In the genomic region with DNA sequence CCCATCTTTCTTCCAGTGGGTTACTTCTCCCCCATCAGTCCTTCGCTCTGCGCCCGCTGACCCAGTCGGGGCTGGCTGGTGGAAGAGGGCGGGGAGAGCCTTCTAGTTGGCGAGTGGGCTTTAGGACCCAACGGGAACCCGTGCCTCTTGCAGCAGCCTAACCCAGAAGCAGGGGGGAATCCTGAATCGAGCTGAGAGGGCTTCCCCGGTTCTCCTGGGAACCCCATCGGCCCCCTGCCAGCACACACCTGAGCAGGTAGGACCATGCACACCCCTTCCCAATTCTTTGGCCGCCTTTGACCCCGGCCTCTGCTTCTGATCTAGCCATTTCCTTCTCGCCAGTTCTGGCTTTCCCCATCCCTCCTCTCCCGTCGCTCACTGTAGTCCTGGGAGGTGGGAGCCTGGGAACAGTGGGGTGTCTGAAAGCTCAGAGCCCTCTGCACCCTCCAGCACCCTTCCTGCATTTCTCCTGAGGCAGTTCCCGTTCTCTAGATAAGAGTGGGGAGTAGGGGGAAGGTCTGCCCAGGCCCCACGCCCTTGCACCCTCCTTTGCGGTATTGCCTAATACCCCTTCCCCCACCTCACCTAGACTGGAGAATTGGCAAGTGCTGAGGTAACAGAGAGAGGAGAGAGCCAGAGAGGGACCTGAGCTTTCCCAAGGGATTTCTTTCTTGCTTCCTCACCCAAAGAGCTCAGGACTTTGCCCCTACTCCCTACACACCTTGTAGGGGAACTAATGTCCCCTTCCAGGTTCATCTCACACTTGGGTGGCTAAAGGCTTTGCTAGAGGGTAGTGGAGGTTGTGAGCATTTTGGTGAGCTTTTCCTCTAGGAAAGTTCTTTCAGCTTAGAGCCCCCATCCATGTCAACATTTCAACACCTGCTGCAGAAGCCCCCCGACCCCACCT, we compare ENCODE assay signal across 1 cellular context.
TF ChIP-seq lines count a peak whose summit lies in the region.

Gene RARA (plus strand): TSS at position 150 of the 907 bp plus-strand sequence. CDS start 22,039 bp downstream, outside the sequence.

TF ChIP-seq in HepG2, 621 proteins besides CTCF, POLR2A, EP300 and RAD21 (continued from another document and continues in another):
- TF ChIP-seq, protein P1, sequence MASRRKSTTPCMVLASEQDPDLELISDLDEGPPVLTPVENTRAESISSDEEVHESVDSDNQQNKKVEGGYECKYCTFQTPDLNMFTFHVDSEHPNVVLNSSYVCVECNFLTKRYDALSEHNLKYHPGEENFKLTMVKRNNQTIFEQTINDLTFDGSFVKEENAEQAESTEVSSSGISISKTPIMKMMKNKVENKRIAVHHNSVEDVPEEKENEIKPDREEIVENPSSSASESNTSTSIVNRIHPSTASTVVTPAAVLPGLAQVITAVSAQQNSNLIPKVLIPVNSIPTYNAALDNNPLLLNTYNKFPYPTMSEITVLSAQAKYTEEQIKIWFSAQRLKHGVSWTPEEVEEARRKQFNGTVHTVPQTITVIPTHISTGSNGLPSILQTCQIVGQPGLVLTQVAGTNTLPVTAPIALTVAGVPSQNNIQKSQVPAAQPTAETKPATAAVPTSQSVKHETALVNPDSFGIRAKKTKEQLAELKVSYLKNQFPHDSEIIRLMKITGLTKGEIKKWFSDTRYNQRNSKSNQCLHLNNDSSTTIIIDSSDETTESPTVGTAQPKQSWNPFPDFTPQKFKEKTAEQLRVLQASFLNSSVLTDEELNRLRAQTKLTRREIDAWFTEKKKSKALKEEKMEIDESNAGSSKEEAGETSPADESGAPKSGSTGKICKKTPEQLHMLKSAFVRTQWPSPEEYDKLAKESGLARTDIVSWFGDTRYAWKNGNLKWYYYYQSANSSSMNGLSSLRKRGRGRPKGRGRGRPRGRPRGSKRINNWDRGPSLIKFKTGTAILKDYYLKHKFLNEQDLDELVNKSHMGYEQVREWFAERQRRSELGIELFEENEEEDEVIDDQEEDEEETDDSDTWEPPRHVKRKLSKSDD (CRISPR knock-in tag; IDR thresholded peaks at IDR 0.05; ENCODE audit: low read depth) = peak; percentile 36; the same call in 1 of the 2 replicates
- peak; percentile 82; the same call in 1 of the 2 replicates for TF ChIP-seq HOXD1 (CRISPR knock-in tag; IDR thresholded peaks at IDR 0.05)
- TF ChIP-seq YY1 (IDR thresholded peaks at IDR 0.05; ENCODE audit: insufficient read depth, insufficient replicate concordance, low read depth, low read length) = no peak
- TF ChIP-seq HOXA3 (CRISPR knock-in tag; IDR thresholded peaks at IDR 0.05) = no peak
- TF ChIP-seq, protein P2, sequence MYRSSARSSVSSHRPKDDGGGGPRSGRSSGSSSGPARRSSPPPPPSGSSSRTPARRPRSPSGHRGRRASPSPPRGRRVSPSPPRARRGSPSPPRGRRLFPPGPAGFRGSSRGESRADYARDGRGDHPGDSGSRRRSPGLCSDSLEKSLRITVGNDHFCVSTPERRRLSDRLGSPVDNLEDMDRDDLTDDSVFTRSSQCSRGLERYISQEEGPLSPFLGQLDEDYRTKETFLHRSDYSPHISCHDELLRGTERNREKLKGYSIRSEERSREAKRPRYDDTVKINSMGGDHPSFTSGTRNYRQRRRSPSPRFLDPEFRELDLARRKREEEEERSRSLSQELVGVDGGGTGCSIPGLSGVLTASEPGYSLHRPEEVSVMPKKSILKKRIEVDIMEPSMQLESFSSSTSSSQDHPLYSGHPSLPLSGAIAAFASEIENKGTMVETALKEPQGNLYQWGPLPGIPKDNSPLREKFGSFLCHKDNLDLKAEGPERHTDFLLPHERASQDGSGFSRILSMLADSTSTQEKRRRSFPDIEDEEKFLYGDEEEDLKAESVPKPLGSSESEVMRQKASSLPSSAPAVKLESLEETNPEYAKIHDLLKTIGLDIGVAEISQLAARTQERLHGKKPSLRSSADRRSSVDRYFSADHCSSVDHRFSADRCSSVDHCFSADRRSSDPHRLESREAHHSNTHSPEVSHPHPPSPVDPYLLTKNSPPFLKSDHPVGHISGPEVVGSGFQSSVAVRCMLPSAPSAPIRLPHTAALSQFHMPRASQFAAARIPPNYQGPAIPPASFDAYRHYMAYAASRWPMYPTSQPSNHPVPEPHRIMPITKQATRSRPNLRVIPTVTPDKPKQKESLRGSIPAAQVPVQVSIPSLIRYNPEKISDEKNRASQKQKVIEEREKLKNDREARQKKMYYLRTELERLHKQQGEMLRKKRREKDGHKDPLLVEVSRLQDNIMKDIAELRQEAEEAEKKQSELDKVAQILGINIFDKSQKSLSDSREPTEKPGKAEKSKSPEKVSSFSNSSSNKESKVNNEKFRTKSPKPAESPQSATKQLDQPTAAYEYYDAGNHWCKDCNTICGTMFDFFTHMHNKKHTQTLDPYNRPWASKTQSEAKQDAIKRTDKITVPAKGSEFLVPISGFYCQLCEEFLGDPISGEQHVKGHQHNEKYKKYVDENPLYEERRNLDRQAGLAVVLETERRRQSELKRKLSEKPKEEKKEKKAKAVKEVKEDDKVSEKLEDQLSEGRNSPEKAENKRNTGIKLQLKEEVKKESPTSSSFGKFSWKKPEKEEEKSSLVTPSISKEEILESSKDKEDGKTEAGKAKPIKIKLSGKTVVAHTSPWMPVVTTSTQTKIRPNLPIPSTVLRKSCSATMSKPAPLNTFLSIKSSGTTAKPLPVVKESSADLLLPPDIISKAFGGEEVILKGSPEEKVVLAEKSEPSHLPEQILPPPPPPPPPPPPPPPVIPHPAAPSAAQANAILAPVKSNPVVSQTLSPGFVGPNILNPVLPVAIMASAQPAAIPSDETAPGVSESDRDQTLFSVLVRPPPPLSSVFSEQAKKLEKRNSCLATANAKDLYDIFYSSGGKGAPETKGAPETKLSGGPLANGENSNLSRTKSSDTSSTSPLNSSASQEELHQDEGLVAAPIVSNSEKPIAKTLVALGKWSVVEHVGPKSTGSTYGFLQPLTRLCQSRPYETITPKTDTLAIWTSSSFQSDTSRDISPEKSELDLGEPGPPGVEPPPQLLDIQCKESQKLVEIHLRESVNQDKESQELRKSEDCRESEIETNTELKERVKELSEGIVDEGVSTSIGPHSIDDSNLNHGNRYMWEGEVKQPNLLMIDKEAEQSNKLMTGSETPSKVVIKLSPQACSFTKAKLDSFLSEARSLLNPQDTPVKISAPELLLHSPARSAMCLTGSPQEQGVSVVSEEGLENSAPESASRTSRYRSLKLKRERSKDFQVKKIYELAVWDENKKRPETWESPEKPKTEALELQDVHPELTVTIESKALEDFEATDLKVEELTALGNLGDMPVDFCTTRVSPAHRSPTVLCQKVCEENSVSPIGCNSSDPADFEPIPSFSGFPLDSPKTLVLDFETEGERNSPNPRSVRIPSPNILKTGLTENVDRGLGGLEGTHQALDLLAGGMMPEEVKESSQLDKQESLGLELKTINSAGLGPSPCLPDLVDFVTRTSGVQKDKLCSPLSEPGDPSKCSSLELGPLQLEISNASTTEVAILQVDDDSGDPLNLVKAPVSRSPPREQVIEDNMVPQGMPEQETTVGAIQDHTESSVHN (CRISPR knock-in tag; IDR thresholded peaks at IDR 0.05) = 0 out of 2 replicates have a peak, but pooled peaks have one; percentile 23
- TF ChIP-seq HBP1 (CRISPR knock-in tag; IDR thresholded peaks at IDR 0.05; ENCODE audit: low read depth) = peak; percentile 67; the same call in 1 of the 2 replicates
- no peak for TF ChIP-seq MIER2 (CRISPR knock-in tag; IDR thresholded peaks at IDR 0.05)
- TF ChIP-seq ZNF280B (CRISPR knock-in tag; IDR thresholded peaks at IDR 0.05; ENCODE audit: borderline replicate concordance) = peak; percentile 73; the same call in 1 of the 2 replicates
- peak; percentile 23; the same call in 1 of the 2 replicates for TF ChIP-seq ZNF331 (CRISPR knock-in tag; IDR thresholded peaks at IDR 0.05)
- peak; percentile 37; the same call in 1 of the 2 replicates for TF ChIP-seq JUND (CRISPR knock-in tag; IDR thresholded peaks at IDR 0.05)
- peak; percentile 55; the same call in 1 of the 2 replicates for TF ChIP-seq IKZF5 (CRISPR knock-in tag; IDR thresholded peaks at IDR 0.05)
- TF ChIP-seq HNF1A (IDR thresholded peaks at IDR 0.05; ENCODE audit: low read depth) = no peak
- peak; percentile 60; the same call in 1 of the 2 replicates for TF ChIP-seq HNF1A (CRISPR knock-in tag; IDR thresholded peaks at IDR 0.05; ENCODE audit: borderline replicate concordance)
- TF ChIP-seq, protein P3, sequence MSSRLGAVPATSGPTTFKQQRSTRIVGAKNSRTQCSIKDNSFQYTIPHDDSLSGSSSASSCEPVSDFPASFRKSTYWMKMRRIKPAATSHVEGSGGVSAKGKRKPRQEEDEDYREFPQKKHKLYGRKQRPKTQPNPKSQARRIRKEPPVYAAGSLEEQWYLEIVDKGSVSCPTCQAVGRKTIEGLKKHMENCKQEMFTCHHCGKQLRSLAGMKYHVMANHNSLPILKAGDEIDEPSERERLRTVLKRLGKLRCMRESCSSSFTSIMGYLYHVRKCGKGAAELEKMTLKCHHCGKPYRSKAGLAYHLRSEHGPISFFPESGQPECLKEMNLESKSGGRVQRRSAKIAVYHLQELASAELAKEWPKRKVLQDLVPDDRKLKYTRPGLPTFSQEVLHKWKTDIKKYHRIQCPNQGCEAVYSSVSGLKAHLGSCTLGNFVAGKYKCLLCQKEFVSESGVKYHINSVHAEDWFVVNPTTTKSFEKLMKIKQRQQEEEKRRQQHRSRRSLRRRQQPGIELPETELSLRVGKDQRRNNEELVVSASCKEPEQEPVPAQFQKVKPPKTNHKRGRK (CRISPR knock-in tag; IDR thresholded peaks at IDR 0.05) = no peak
- no peak for TF ChIP-seq MATR3 (CRISPR knock-in tag; IDR thresholded peaks at IDR 0.05)
- TF ChIP-seq SMARCE1 (IDR thresholded peaks at IDR 0.05; ENCODE audit: borderline replicate concordance) = no peak
- TF ChIP-seq, protein P4, sequence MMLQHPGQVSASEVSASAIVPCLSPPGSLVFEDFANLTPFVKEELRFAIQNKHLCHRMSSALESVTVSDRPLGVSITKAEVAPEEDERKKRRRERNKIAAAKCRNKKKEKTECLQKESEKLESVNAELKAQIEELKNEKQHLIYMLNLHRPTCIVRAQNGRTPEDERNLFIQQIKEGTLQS (CRISPR knock-in tag; IDR thresholded peaks at IDR 0.05) = peak; percentile 51; the same call in 1 of the 2 replicates
- TF ChIP-seq ZNF451 (CRISPR knock-in tag; IDR thresholded peaks at IDR 0.05) = 0 out of 2 replicates have a peak, but pooled peaks have one; percentile 41
- 0 out of 2 replicates have a peak, but pooled peaks have one; percentile 36 for TF ChIP-seq MXD4 (CRISPR knock-in tag; IDR thresholded peaks at IDR 0.05)
- peak; percentile 51; the same call in 1 of the 2 replicates for TF ChIP-seq TFE3 (CRISPR knock-in tag; IDR thresholded peaks at IDR 0.05)
